ENCODE assay signal across 28 cellular contexts in genomic region chr11:131746201-131746600, GRCh38.
"Had no signal": no experiment of that assay in that cellular context is flagged by ENCODE, and none has a peak within 500 bp of the region (broad histone marks: within the 10 kb centered on the region; RNA-seq: fewer than 3 reads in every experiment).

No MANE protein-coding gene starts in this region.

- DNase-seq: activated CD4-positive, alpha-beta T cell treated with anti-CD3 and anti-CD28 coated beads for 48 hours; activated CD4-positive, alpha-beta T cell treated with anti-CD3 and anti-CD28 coated beads, Interleukin-2, amount 50 U/mL, for 4 hours; activated CD4-positive, CD25-positive, alpha-beta regulatory T cell treated with anti-CD3 and anti-CD28 coated beads, Interleukin-2, amount 50 U/mL, for 72 hours; activated CD8-positive, alpha-beta memory T cell treated with anti-CD3 and anti-CD28 coated beads, Interleukin-2, amount 10 ng/mL, durations not matched to agents 7 days and 5 days; activated effector memory CD4-positive, alpha-beta T cell treated with anti-CD3 and anti-CD28 coated beads, Interleukin-2, amount 50 U/mL, for 16 hours; activated naive CD4-positive, alpha-beta T cell treated with Interleukin-2 at 50 U/mL for 16 hours; activated T-cell treated with anti-CD3 and anti-CD28 coated beads, Interleukin-2, amount 50 U/mL, for 24 hours; amygdala; Kasumi-1; KBM-7; NCI-H1048; NCI-H2029; NCI-H345; NCI-H510A; NCI-H69; NK-92 treated with Interleukin-12 subunit alpha and Interleukin-12 subunit beta, amount 100 ng/mL, for 24 hours; OCI-M1; Right ventricle myocardium superior; SW 1271 had no signal

- H3K9me3 ChIP-seq: breast epithelium, SJSA1 had no signal

- H3K27me3 Mint-ChIP-seq: activated CD8-positive, alpha-beta memory T cell treated with anti-CD3 and anti-CD28 coated beads, Interleukin-2, amount 10 ng/mL, durations not matched to agents 7 days and 5 days had no signal

- H3K4me1 ChIP-seq: breast epithelium had no signal

- H3K4me3 Mint-ChIP-seq: activated CD8-positive, alpha-beta memory T cell treated with anti-CD3 and anti-CD28 coated beads, Interleukin-2, amount 10 ng/mL, durations not matched to agents 7 days and 5 days; activated naive CD8-positive, alpha-beta T cell; activated T-cell treated with anti-CD3 and anti-CD28 coated beads, Interleukin-2, amount 50 U/mL, for 24 hours; activated T-helper 1 cell treated with anti-CD3 and anti-CD28 coated beads, Interleukin-12 subunit alpha, Interleukin-12 subunit beta, Interleukin-2, Interleukin-4 antibody, amounts not matched to agents 30 ng/mL and 10 ng/mL and 1 ng/mL, durations not matched to agents 14 hours and 24 hours and 36 hours; T-helper 2 cell treated with Interferon-gamma antibody and Interleukin-4, amounts not matched to agents 5 μg/mL and 100 μg/mL, for 36 hours; WTC11 had no signal

- H3K27ac ChIP-seq: breast epithelium, RWPE1, SJSA1 had no signal

- H3K27ac Mint-ChIP-seq: activated CD8-positive, alpha-beta memory T cell treated with anti-CD3 and anti-CD28 coated beads, Interleukin-2, amount 10 ng/mL, durations not matched to agents 7 days and 5 days; activated naive CD8-positive, alpha-beta T cell; activated T-cell treated with anti-CD3 and anti-CD28 coated beads, Interleukin-2, amount 50 U/mL, for 24 hours; activated T-helper 1 cell treated with anti-CD3 and anti-CD28 coated beads, Interleukin-12 subunit alpha, Interleukin-12 subunit beta, Interleukin-2, Interleukin-4 antibody, amounts not matched to agents 30 ng/mL and 10 ng/mL and 1 ng/mL, durations not matched to agents 14 hours and 24 hours and 36 hours; T-helper 2 cell treated with Interferon-gamma antibody and Interleukin-4, amounts not matched to agents 5 μg/mL and 100 μg/mL, for 36 hours; WTC11 had no signal

- H3K36me3 Mint-ChIP-seq: activated CD8-positive, alpha-beta memory T cell treated with anti-CD3 and anti-CD28 coated beads, Interleukin-2, amount 10 ng/mL, durations not matched to agents 7 days and 5 days; activated naive CD8-positive, alpha-beta T cell; WTC11 had no signal

- H3K9me3 Mint-ChIP-seq: activated T-cell treated with anti-CD3 and anti-CD28 coated beads, Interleukin-2, amount 50 U/mL, for 24 hours; activated T-helper 1 cell treated with anti-CD3 and anti-CD28 coated beads, Interleukin-12 subunit alpha, Interleukin-12 subunit beta, Interleukin-2, Interleukin-4 antibody, amounts not matched to agents 30 ng/mL and 10 ng/mL and 1 ng/mL, durations not matched to agents 14 hours and 24 hours and 36 hours; T-helper 2 cell treated with Interferon-gamma antibody and Interleukin-4, amounts not matched to agents 5 μg/mL and 100 μg/mL, for 36 hours; WTC11 had no signal

- H3K4me1 Mint-ChIP-seq: activated CD8-positive, alpha-beta memory T cell treated with anti-CD3 and anti-CD28 coated beads, Interleukin-2, amount 10 ng/mL, durations not matched to agents 7 days and 5 days had no signal

- ATAC-seq: activated CD8-positive, alpha-beta memory T cell treated with anti-CD3 and anti-CD28 coated beads, Interleukin-2, amount 10 ng/mL, durations not matched to agents 7 days and 5 days; Panc1; SK-N-SH treated with all-trans-retinoic acid at 6 μM for 48 hours; WTC11 had no signal

- H3K4me3 ChIP-seq: breast epithelium, SJSA1 had no signal

- H3K36me3 ChIP-seq: breast epithelium, SJSA1 had no signal

- H3K27me3 ChIP-seq: SJSA1 had no signal
